10 cellular contexts compared by ENCODE assay signal in genomic region chr22:29503811-29504372, GRCh38. TPM values are rescaled to one million over a fixed set of nuclear protein-coding genes. Genes with fewer than 3 reads are reported as not detected.
DNase-seq lines count a peak whose midpoint lies in the region; TF ChIP-seq lines count a peak whose summit lies in the region.
"Had no signal": no experiment of that assay in that cellular context is flagged by ENCODE, and none has a peak within 500 bp of the region (broad histone marks: within the 10 kb centered on the region; RNA-seq: fewer than 3 reads in every experiment).

No MANE protein-coding gene starts in this region.

- H3K27ac ChIP-seq in C4-2B = peak overlapping the region; percentile 51
- H3K27ac ChIP-seq: parathyroid adenoma had no signal

- H3K9me3 Mint-ChIP-seq in mesothelial cell of epicardium = no peaks in the 10 kb centered on the region
- H3K9me3 Mint-ChIP-seq: activated naive CD8-positive, alpha-beta T cell treated with anti-CD3 and anti-CD28 coated beads, Interleukin-2, amount 10 ng/mL, durations not matched to agents 7 days and 5 days had no signal

- TF ChIP-seq CTCF in C4-2B (conservative IDR thresholded peaks at IDR 0.05) = no peak
- no peak for TF ChIP-seq CTCF in mesothelial cell of epicardium (IDR thresholded peaks at IDR 0.05; ENCODE audit: unreplicated experiment)

- peaks cover 8% of the 10 kb centered on the region for H3K4me1 Mint-ChIP-seq in mesothelial cell of epicardium
- H3K4me1 Mint-ChIP-seq: activated naive CD8-positive, alpha-beta T cell treated with anti-CD3 and anti-CD28 coated beads, Interleukin-2, amount 10 ng/mL, durations not matched to agents 7 days and 5 days had no signal

- peak; percentile 23 for DNase-seq in NCI-H2227 treated with DMSO at 0.1 percent for 48 hours (lab: John Stamatoyannopoulos, UW)
- peak; percentile 64 for DNase-seq in dedifferentiated amniotic fluid mesenchymal stem cell (ENCODE audit: extremely low spot score)
- DNase-seq in mesothelial cell of epicardium (ENCODE audit: low spot score in 2 of 2, unreplicated experiment in 2 of 2) = no peak
- DNase-seq in NCI-H345 (lab: John Stamatoyannopoulos, UW) = no peak
- no peak for DNase-seq in DMS153 treated with DMSO at 0.1 percent for 48 hours (lab: John Stamatoyannopoulos, UW; ENCODE audit: unreplicated experiment)
- no peak for DNase-seq in SW 1271 (lab: John Stamatoyannopoulos, UW)
- no peak for DNase-seq in activated T-cell treated with anti-CD3 and anti-CD28 coated beads for 4 hours
- DNase-seq: activated naive CD8-positive, alpha-beta T cell treated with anti-CD3 and anti-CD28 coated beads, Interleukin-2, amount 10 ng/mL, durations not matched to agents 7 days and 5 days had no signal

- H3K27ac Mint-ChIP-seq in mesothelial cell of epicardium = peak overlapping the region; percentile 85
- H3K27ac Mint-ChIP-seq: activated naive CD8-positive, alpha-beta T cell treated with anti-CD3 and anti-CD28 coated beads, Interleukin-2, amount 10 ng/mL, durations not matched to agents 7 days and 5 days had no signal

- H3K36me3 Mint-ChIP-seq in mesothelial cell of epicardium = peaks cover 35% of the 10 kb centered on the region

- H3K4me3 Mint-ChIP-seq in mesothelial cell of epicardium = no peak overlapping the region
- H3K4me3 Mint-ChIP-seq: activated naive CD8-positive, alpha-beta T cell treated with anti-CD3 and anti-CD28 coated beads, Interleukin-2, amount 10 ng/mL, durations not matched to agents 7 days and 5 days had no signal

- H3K27me3 Mint-ChIP-seq in mesothelial cell of epicardium (ENCODE audit: low read depth) = no peaks in the 10 kb centered on the region
- H3K27me3 Mint-ChIP-seq: activated naive CD8-positive, alpha-beta T cell treated with anti-CD3 and anti-CD28 coated beads, Interleukin-2, amount 10 ng/mL, durations not matched to agents 7 days and 5 days had no signal

RNA-seq across cellular contexts. Expression of gene NEFH, which starts 23.9 kb away (rescaled TPM):
- 3.4 to 4.3 TPM (median 3.5 TPM) in 3 replicates for total RNA-seq in mesothelial cell of epicardium

RNA-seq across cellular contexts. Expression of gene THOC5, which starts 49.7 kb away (rescaled TPM):
- total RNA-seq in mesothelial cell of epicardium = 44.8 to 59.6 TPM (median 47.8 TPM) in 3 replicates

Comparison
In these comparisons a context has a peak if more than half of its experiments do, and no peak if none do; other contexts are left out.
1. DNase-seq: peak in NCI-H2227 treated with DMSO at 0.1 percent for 48 hours (single experiment) and dedifferentiated amniotic fluid mesenchymal stem cell (single experiment); none in mesothelial cell of epicardium (0 of 2), NCI-H345 (single experiment), DMS153 treated with DMSO at 0.1 percent for 48 hours (single experiment), SW 1271 (0 of 2) and activated T-cell treated with anti-CD3 and anti-CD28 coated beads for 4 hours (single experiment).